ENCODE assay signal across 11 cellular contexts in the genomic region with DNA sequence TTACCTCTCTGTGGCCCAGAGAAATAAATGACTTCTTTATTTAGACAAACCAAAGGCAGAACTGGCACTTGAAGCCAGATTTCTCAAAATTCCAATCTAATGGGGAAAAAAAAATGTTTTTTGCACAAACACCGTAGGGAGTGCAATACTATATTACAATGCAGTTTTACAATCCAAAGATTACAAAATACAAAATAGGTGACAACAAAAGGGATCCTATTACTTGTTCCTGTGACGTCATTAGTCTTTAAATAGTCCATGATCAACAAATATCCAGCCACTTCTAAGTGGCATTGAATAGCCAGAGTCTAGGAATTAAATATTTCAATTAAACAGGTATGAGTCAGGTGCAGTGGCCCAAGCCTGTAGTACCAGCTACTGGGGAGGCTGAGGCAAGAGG. TPM values are rescaled to one million over a fixed set of nuclear protein-coding genes. Genes with fewer than 3 reads are reported as not detected.
DNase-seq lines count a peak whose midpoint lies in the region; ATAC-seq and TF ChIP-seq lines count a peak whose summit lies in the region.
"Had no signal": no experiment of that assay in that cellular context is flagged by ENCODE, and none has a peak within 500 bp of the region (broad histone marks: within the 10 kb centered on the region; RNA-seq: fewer than 3 reads in every experiment).

No MANE protein-coding gene starts in this region.

- peak overlapping the region; percentile 95 for H3K27ac Mint-ChIP-seq in type B pancreatic cell

- peaks cover 21% of the 10 kb centered on the region for H3K4me1 Mint-ChIP-seq in type B pancreatic cell (ENCODE audit: unreplicated experiment)

- no peaks in the 10 kb centered on the region for H3K36me3 ChIP-seq in heart right ventricle
- no peaks in the 10 kb centered on the region for H3K36me3 ChIP-seq in ascending aorta
- H3K36me3 ChIP-seq in lower lobe of right lung, result no peaks in the 10 kb centered on the region

- H3K4me3 Mint-ChIP-seq in type B pancreatic cell, result peak overlapping the region; percentile 92

- DNase-seq in heart right ventricle (no peak), right cardiac atrium (no peak), ascending aorta (ENCODE audit: low spot score in 2 of 2) (no peak), lower lobe of right lung (no peak), type B pancreatic cell (ENCODE audit: extremely low spot score, unreplicated experiment) (no peak)
- DNase-seq in activated CD4-positive, alpha-beta T cell treated with anti-CD3 and anti-CD28 coated beads, Interleukin-2, amount 50 U/mL, for 1 hour, result no peak
- DNase-seq: erythroblast, Karpas-422, NCI-H2107 had no signal

- no peak overlapping the region for H3K4me3 ChIP-seq in heart right ventricle
- no peak overlapping the region for H3K4me3 ChIP-seq in right cardiac atrium (ENCODE audit: low read length)
- no peak overlapping the region for H3K4me3 ChIP-seq in ascending aorta
- no peak overlapping the region for H3K4me3 ChIP-seq in lower lobe of right lung

- no peaks in the 10 kb centered on the region for H3K36me3 Mint-ChIP-seq in type B pancreatic cell

- WGBS in heart right ventricle, 2 donors, result 63 to 67% methylated on average over 2 of the region's 2 CpGs
- 56% methylated on average over 2 of the region's 2 CpGs for WGBS in right cardiac atrium

- peaks cover 0 to 41% (median 0%) of the 10 kb centered on the region in 7 donors for H3K27me3 ChIP-seq in heart right ventricle
- no peaks in the 10 kb centered on the region for H3K27me3 ChIP-seq in right cardiac atrium (ENCODE audit: control insufficient read depth, insufficient read depth)
- no peaks in the 10 kb centered on the region for H3K27me3 ChIP-seq in ascending aorta
- no peaks in the 10 kb centered on the region for H3K27me3 ChIP-seq in lower lobe of right lung (ENCODE audit: low read depth)

- no peaks in the 10 kb centered on the region for H3K9me3 Mint-ChIP-seq in type B pancreatic cell

- TF ChIP-seq CTCF in heart right ventricle (IDR thresholded peaks at IDR 0.05) (no peak), ascending aorta (IDR thresholded peaks at IDR 0.05) (no peak), lower lobe of right lung (IDR thresholded peaks at IDR 0.05) (no peak), type B pancreatic cell (conservative IDR thresholded peaks at IDR 0.05) (no peak)

- peak overlapping the region in 9 of 10 donors; percentile 81 to 96 (median 90) for H3K27ac ChIP-seq in heart right ventricle
- H3K27ac ChIP-seq in right cardiac atrium (ENCODE audit: low read length), result no peak overlapping the region
- peak overlapping the region; percentile 87 to 91 for H3K27ac ChIP-seq in ascending aorta
- H3K27ac ChIP-seq in lower lobe of right lung, result peak overlapping the region; percentile 86

- H3K27me3 Mint-ChIP-seq in type B pancreatic cell, result peaks cover 13% of the 10 kb centered on the region

- H3K4me1 ChIP-seq in heart right ventricle (peaks cover 0 to 44% (median 28%) of the 10 kb centered on the region in 9 donors), right cardiac atrium (ENCODE audit: control insufficient read depth, insufficient read depth, low read length) (peaks cover 4% of the 10 kb centered on the region), ascending aorta (peaks cover 7 to 8% of the 10 kb centered on the region in 2 donors), lower lobe of right lung (peaks cover 25% of the 10 kb centered on the region)

- H3K9me3 ChIP-seq in heart right ventricle (no peaks in the 10 kb centered on the region), right cardiac atrium (ENCODE audit: control insufficient read depth, low read length) (no peaks in the 10 kb centered on the region), ascending aorta (no peaks in the 10 kb centered on the region), lower lobe of right lung (no peaks in the 10 kb centered on the region)

- intact Hi-C loops in heart right ventricle (cut with DNase I), result loop anchor here in 6 of 10 donors (5.0 to 10.0 kb wide), 5 partner anchors 163 to 483 kb away; no protein-coding TSS in a partner anchor
- intact Hi-C loops in right cardiac atrium (cut with DNase I), result loop anchor here in 3 of 4 donors (5.0 to 10.0 kb wide), 2 partner anchors 290 to 293 kb away; no protein-coding TSS in a partner anchor
- intact Hi-C loops in ascending aorta (cut with DNase I), result loop anchor here (10.0 kb wide), 1 partner anchor 483 kb away; no protein-coding TSS in a partner anchor
- intact Hi-C loops in lower lobe of right lung (cut with DNase I), result loop anchor here (5.0 to 10.0 kb wide), 2 partner anchors 235 to 293 kb away; no protein-coding TSS in a partner anchor

- ATAC-seq in heart right ventricle, result no peak
- ATAC-seq in right cardiac atrium, result no peak
- ATAC-seq in lower lobe of right lung, result no peak
- no peak for ATAC-seq in HG03469 (IDR thresholded peaks at IDR 0.05; ENCODE audit: unreplicated experiment)
- ATAC-seq in HG02798 (IDR thresholded peaks at IDR 0.05; ENCODE audit: poor library complexity, unreplicated experiment), result no peak

RNA-seq across cellular contexts. Expression of a gene that starts 3.0 kb away (rescaled TPM):
- total RNA-seq in heart right ventricle (10 to 100 TPM; 22.3 to 35.4 (median 27.8) TPM), right cardiac atrium (10 to 100 TPM; 36.6 to 46.2 (median 39.6) TPM), ascending aorta (51.4 TPM), lower lobe of right lung (59.3 TPM), type B pancreatic cell (ENCODE audit: low replicate concordance) (18.6 and 33.3 TPM in 2 replicates)
- polyA plus RNA-seq in heart right ventricle (10 to 100 TPM in 1 of 2 donors, 1 to 10 TPM in 1; 5.2 to 12.0 TPM), right cardiac atrium (12.7 TPM)

RNA-seq across cellular contexts. Expression of a gene that starts 39.4 kb away (rescaled TPM):
- total RNA-seq in heart right ventricle (10 to 100 TPM in 6 of 10 donors, 1 to 10 TPM in 4; 3.2 to 75.9 (median 12.1) TPM), right cardiac atrium (10 to 100 TPM in 3 of 4 donors, 1 to 10 TPM in 1; 8.3 to 47.7 (median 28.4) TPM), ascending aorta (119 TPM), lower lobe of right lung (8.4 TPM), type B pancreatic cell (ENCODE audit: low replicate concordance) (45.1 and 183 TPM in 2 replicates)
- polyA plus RNA-seq in heart right ventricle (1 to 10 TPM; 7.8 to 8.5 TPM), right cardiac atrium (63.9 TPM)
